In genomic region chrX:65874765-65875164, GRCh38 we compare ENCODE assay signal across 18 cellular contexts.
"Had no signal": no experiment of that assay in that cellular context is flagged by ENCODE, and none has a peak within 500 bp of the region (broad histone marks: within the 10 kb centered on the region; RNA-seq: fewer than 3 reads in every experiment).

No MANE protein-coding gene starts in this region.

- H3K27ac Mint-ChIP-seq: activated CD4-positive, alpha-beta T cell treated with anti-CD3 and anti-CD28 coated beads, Interleukin-2, amount 10 ng/mL, durations not matched to agents 7 days and 5 days; activated naive CD4-positive, alpha-beta T cell treated with anti-CD3 and anti-CD28 coated beads, Interleukin-2, amount 10 ng/mL, durations not matched to agents 7 days and 5 days; activated naive CD8-positive, alpha-beta T cell treated with anti-CD3 and anti-CD28 coated beads, Interleukin-2, amount 50 U/mL, for 24 hours; immature natural killer cell; natural killer cell; T-cell had no signal

- H3K9me3 Mint-ChIP-seq: activated naive CD8-positive, alpha-beta T cell treated with anti-CD3 and anti-CD28 coated beads, Interleukin-2, amount 50 U/mL, for 24 hours had no signal

- ATAC-seq: activated CD4-positive, CD25-positive, alpha-beta regulatory T cell treated with anti-CD3 and anti-CD28 coated beads, Interleukin-2, amount 50 U/mL, for 24 hours; activated naive CD8-positive, alpha-beta T cell treated with anti-CD3 and anti-CD28 coated beads, Interleukin-2, amount 50 U/mL, for 24 hours; activated T-cell treated with anti-CD3 and anti-CD28 coated beads, Interleukin-2, amount 50 U/mL, for 4 hours; natural killer cell; pancreas; sciatic nerve; T-cell had no signal

- H3K36me3 Mint-ChIP-seq: natural killer cell, T-cell had no signal

- H3K27me3 Mint-ChIP-seq: activated CD4-positive, alpha-beta T cell treated with anti-CD3 and anti-CD28 coated beads, Interleukin-2, amount 10 ng/mL, durations not matched to agents 7 days and 5 days; activated naive CD4-positive, alpha-beta T cell treated with anti-CD3 and anti-CD28 coated beads, Interleukin-2, amount 10 ng/mL, durations not matched to agents 7 days and 5 days; activated naive CD8-positive, alpha-beta T cell treated with anti-CD3 and anti-CD28 coated beads, Interleukin-2, amount 50 U/mL, for 24 hours had no signal

- H3K4me3 Mint-ChIP-seq: activated CD4-positive, alpha-beta T cell treated with anti-CD3 and anti-CD28 coated beads, Interleukin-2, amount 10 ng/mL, durations not matched to agents 7 days and 5 days; activated naive CD4-positive, alpha-beta T cell treated with anti-CD3 and anti-CD28 coated beads, Interleukin-2, amount 10 ng/mL, durations not matched to agents 7 days and 5 days; activated naive CD8-positive, alpha-beta T cell treated with anti-CD3 and anti-CD28 coated beads, Interleukin-2, amount 50 U/mL, for 24 hours; activated T-cell treated with anti-CD3 and anti-CD28 coated beads, Interleukin-2, amount 50 U/mL, for 4 hours; natural killer cell; T-cell had no signal

- DNase-seq: activated CD4-positive, alpha-beta T cell treated with anti-CD3 and anti-CD28 coated beads, Interleukin-2, amount 10 ng/mL, durations not matched to agents 7 days and 5 days; activated CD8-positive, alpha-beta memory T cell treated with anti-CD3 and anti-CD28 coated beads, Interleukin-2, amount 50 U/mL, for 4 hours; activated effector memory CD4-positive, alpha-beta T cell treated with Interleukin-2 at 50 U/mL for 16 hours; activated naive CD4-positive, alpha-beta T cell treated with anti-CD3 and anti-CD28 coated beads, Interleukin-2, amount 10 ng/mL, durations not matched to agents 7 days and 5 days; activated naive CD8-positive, alpha-beta T cell treated with anti-CD3 and anti-CD28 coated beads, Interleukin-2, amount 50 U/mL, for 24 hours; activated T-cell treated with anti-CD3 and anti-CD28 coated beads, Interleukin-2, amount 50 U/mL, for 4 hours; anterior cingulate cortex; brain microvascular endothelial cell; cortex of kidney; esophagus squamous epithelium; immature natural killer cell; natural killer cell; pancreas; stimulated activated CD4-positive, alpha-beta T cell treated with anti-CD3 and anti-CD28 coated beads, Interleukin-4, amount 100 ng/mL, for 1 hour; T-cell; testis had no signal
